ENCODE assay signal across 22 cellular contexts in genomic region chr17:61783120-61783519, GRCh38.
DNase-seq lines count a peak whose midpoint lies in the region; ATAC-seq, FAIRE-seq and TF ChIP-seq lines count a peak whose summit lies in the region.
"Had no signal": no experiment of that assay in that cellular context is flagged by ENCODE, and none has a peak within 500 bp of the region (broad histone marks: within the 10 kb centered on the region; RNA-seq: fewer than 3 reads in every experiment).

No MANE protein-coding gene starts in this region.

- dilution Hi-C loops in keratinocyte (cut with MboI; ENCODE audit: extremely low pct_ligation_motif_present, low sequenced_read_pairs), result no loop called here

- no peak overlapping the region for H2AFZ ChIP-seq in SK-N-SH (ENCODE audit: low read depth)
- H2AFZ ChIP-seq in OCI-LY7 (ENCODE audit: low read length), result no peak overlapping the region
- no peak overlapping the region for H2AFZ ChIP-seq in keratinocyte (ENCODE audit: control insufficient read depth, low read length)
- H2AFZ ChIP-seq in GM23338, result no peak overlapping the region

- CTCF ChIA-PET in SK-N-SH (lab: Yijun Ruan, JAX) (interaction anchor here (0.8 to 1.0 kb wide), 2 partner anchors 10 to 27 kb away, joined by 3 to 5 read pairs; no protein-coding TSS in a partner anchor), OCI-LY7 (lab: Charles Lee; ENCODE audit: unreplicated experiment) (no interaction called here)

- no peaks in the 10 kb centered on the region for H3K27me3 Mint-ChIP-seq in GM23338 (ENCODE audit: insufficient read depth, low read depth, poor library complexity)
- H3K27me3 Mint-ChIP-seq: CD4-positive, alpha-beta memory T cell had no signal

- no peaks in the 10 kb centered on the region for H3K4me1 ChIP-seq in SK-N-SH (ENCODE audit: control insufficient read depth in 1 of 2, insufficient read depth in 2 of 2, low read depth in 1 of 2, low read length in 1 of 2)
- peaks cover 40% of the 10 kb centered on the region for H3K4me1 ChIP-seq in OCI-LY7 (ENCODE audit: insufficient read depth, low read length, poor library complexity, severe bottlenecking)
- H3K4me1 ChIP-seq in keratinocyte (ENCODE audit: control insufficient read depth, extremely low read depth, insufficient read depth, low read length), result no peaks in the 10 kb centered on the region
- no peaks in the 10 kb centered on the region for H3K4me1 ChIP-seq in GM23338 (ENCODE audit: insufficient read depth)

- no peak for TF ChIP-seq POLR2A in GM12892 (IDR thresholded peaks at IDR 0.05; ENCODE audit: low read depth, low read length)

- no peak overlapping the region for H3K4me2 ChIP-seq in SK-N-SH
- peak overlapping the region; percentile 37; the same call in 1 of the 2 replicates for H3K4me2 ChIP-seq in OCI-LY7 (ENCODE audit: low read length)
- no peak overlapping the region for H3K4me2 ChIP-seq in keratinocyte (ENCODE audit: control insufficient read depth, extremely low read depth, insufficient read depth, low read depth, low read length)
- no peak overlapping the region for H3K4me2 ChIP-seq in GM23338

- H3K27me3 ChIP-seq in SK-N-SH (ENCODE audit: insufficient read depth), result no peaks in the 10 kb centered on the region
- no peaks in the 10 kb centered on the region for H3K27me3 ChIP-seq in keratinocyte (ENCODE audit: control insufficient read depth, extremely low read depth, insufficient read depth, low read length)
- no peaks in the 10 kb centered on the region for H3K27me3 ChIP-seq in GM23338 (ENCODE audit: insufficient read depth)

- no peak for ATAC-seq in SK-N-SH treated with all-trans-retinoic acid at 6 μM for 48 hours
- ATAC-seq in GM23338, result no peak

- no peaks in the 10 kb centered on the region for H3K79me2 ChIP-seq in SK-N-SH (ENCODE audit: insufficient read depth)
- no peaks in the 10 kb centered on the region for H3K79me2 ChIP-seq in OCI-LY7 (ENCODE audit: insufficient read depth, low read depth, low read length)
- H3K79me2 ChIP-seq in keratinocyte (ENCODE audit: control insufficient read depth, insufficient read depth, low read length), result no peaks in the 10 kb centered on the region
- no peaks in the 10 kb centered on the region for H3K79me2 ChIP-seq in GM23338 (replicated peaks; ENCODE audit: insufficient read depth)

- no peaks in the 10 kb centered on the region for H4K20me1 ChIP-seq in SK-N-SH (ENCODE audit: insufficient read depth)
- H4K20me1 ChIP-seq in OCI-LY7 (ENCODE audit: insufficient read depth, low read length), result no peaks in the 10 kb centered on the region
- H4K20me1 ChIP-seq in keratinocyte (ENCODE audit: control insufficient read depth, extremely low read depth, insufficient read depth, low read length), result no peaks in the 10 kb centered on the region
- H4K20me1 ChIP-seq in GM23338 (replicated peaks; ENCODE audit: insufficient read depth), result no peaks in the 10 kb centered on the region

- 91% methylated on average over 1 of the region's 1 CpG for WGBS in SK-N-SH (ENCODE audit: low lambda C conversion rate)

- no peaks in the 10 kb centered on the region for H3K9me2 ChIP-seq in SK-N-SH
- H3K9me2 ChIP-seq in OCI-LY7 (ENCODE audit: insufficient read depth, low read length), result no peaks in the 10 kb centered on the region
- no peaks in the 10 kb centered on the region for H3K9me2 ChIP-seq in GM23338 (ENCODE audit: insufficient read depth)

- TF ChIP-seq EP300 in SK-N-SH (IDR thresholded peaks at IDR 0.05; ENCODE audit: borderline replicate concordance in 1 of 2, low read depth in 1 of 2, low read length in 1 of 2), result no peak

- no peak overlapping the region for H3K4me3 ChIP-seq in SK-N-SH (ENCODE audit: low read depth in 2 of 2, low read length in 1 of 2)
- H3K4me3 ChIP-seq in OCI-LY7 (ENCODE audit: low read depth, low read length, poor library complexity, severe bottlenecking), result no peak overlapping the region
- no peak overlapping the region for H3K4me3 ChIP-seq in keratinocyte (ENCODE audit: control insufficient read depth in 2 of 3, extremely low read depth in 1 of 3, insufficient read depth in 2 of 3, low read depth in 1 of 3, low read length in 3 of 3)
- H3K4me3 ChIP-seq in GM23338, result no peak overlapping the region
- H3K4me3 ChIP-seq: HAP-1 had no signal

- no peaks in the 10 kb centered on the region; the same call in 2 of the 3 replicates for H3K36me3 Mint-ChIP-seq in GM23338 (ENCODE audit: low read depth)
- H3K36me3 Mint-ChIP-seq: CD4-positive, alpha-beta memory T cell had no signal

- H3K4me1 Mint-ChIP-seq in GM23338, result no peaks in the 10 kb centered on the region
- H3K4me1 Mint-ChIP-seq: CD4-positive, alpha-beta memory T cell had no signal

- intact Hi-C loops in OCI-LY7 (cut with micrococcal nuclease; ENCODE audit: unreplicated experiment), result loop anchor here (5.0 to 10.0 kb wide), 2 partner anchors 146 to 282 kb away; partner anchors contain the start of gene MED13

- H3K36me3 ChIP-seq in SK-N-SH (replicated peaks in 1 of 2; ENCODE audit: control insufficient read depth in 1 of 2, insufficient read depth in 2 of 2, low read length in 1 of 2) (peaks cover 3 to 19% of the 10 kb centered on the region in 2 experiments), OCI-LY7 (ENCODE audit: insufficient read depth, low read length) (peaks cover 77% of the 10 kb centered on the region), keratinocyte (ENCODE audit: control insufficient read depth in 2 of 2, extremely low read depth in 1 of 2, insufficient read depth in 2 of 2, low read length in 2 of 2) (no peaks in the 10 kb centered on the region), GM23338 (ENCODE audit: insufficient read depth) (no peaks in the 10 kb centered on the region)

- no peak for DNase-seq in SK-N-SH
- no peak for DNase-seq in GM12892 (ENCODE audit: insufficient read length)
- DNase-seq in OCI-LY7 (ENCODE audit: low spot score), result no peak
- DNase-seq in keratinocyte (ENCODE audit: low read depth, low spot score), result no peak
- no peak for DNase-seq in HPDE6-E6E7 (ENCODE audit: extremely low spot score)
- no peak for DNase-seq in T-helper 2 cell
- DNase-seq in GM23338 (ENCODE audit: low spot score), result no peak
- DNase-seq: ACHN; AML-193; C1 segment of cervical spinal cord; Calu3; CD4-positive, alpha-beta memory T cell; COR-L47; DMS53; DMS79 treated with DMSO at 0.1 percent for 48 hours; GOT3 had no signal

- H3K27ac ChIP-seq in SK-N-SH (ENCODE audit: low read depth in 2 of 2, low read length in 1 of 2) (no peak overlapping the region), OCI-LY7 (ENCODE audit: low read depth, low read length, poor library complexity, severe bottlenecking) (peak overlapping the region; percentile 86), keratinocyte (ENCODE audit: control insufficient read depth, insufficient read depth, low read length) (no peak overlapping the region), GM23338 (ENCODE audit: low read depth) (no peak overlapping the region)
- H3K27ac ChIP-seq: 22Rv1 had no signal

- TF ChIP-seq RAD21 in SK-N-SH (IDR thresholded peaks at IDR 0.05; ENCODE audit: low read length), result no peak

- H3K9ac ChIP-seq in SK-N-SH (no peak overlapping the region), keratinocyte (ENCODE audit: control insufficient read depth, extremely low read depth, insufficient read depth, low read length) (no peak overlapping the region)

- no peaks in the 10 kb centered on the region for H3K9me1 ChIP-seq in keratinocyte (ENCODE audit: control insufficient read depth, extremely low read depth, insufficient read depth, low read length)

- H3K27ac Mint-ChIP-seq in GM23338, result no peak overlapping the region
- H3K27ac Mint-ChIP-seq: CD4-positive, alpha-beta memory T cell had no signal

- FAIRE-seq in GM12892 (lab: Jason Lieb, UNC) (peak; percentile 14), keratinocyte (lab: Jason Lieb, UNC) (peak; percentile 13)
- FAIRE-seq: A204.1, G401.6, H54 had no signal

- H3F3A ChIP-seq in SK-N-SH (replicated peaks; ENCODE audit: insufficient read depth) (peaks cover 5% of the 10 kb centered on the region), GM23338 (replicated peaks; ENCODE audit: low read depth) (no peaks in the 10 kb centered on the region)

- H3K4me3 Mint-ChIP-seq in GM23338, result no peak overlapping the region
- H3K4me3 Mint-ChIP-seq: CD4-positive, alpha-beta memory T cell had no signal

- POLR2A ChIA-PET in SK-N-SH (lab: Yijun Ruan, JAX) (no interaction called here), OCI-LY7 (lab: Charles Lee) (interaction anchor here (0.9 kb wide), 1 partner anchor 18 kb away, joined by 3 read pairs; no protein-coding TSS in a partner anchor)

- TF ChIP-seq CTCF in SK-N-SH (IDR thresholded peaks at IDR 0.05) (no peak), OCI-LY7 (conservative IDR thresholded peaks at IDR 0.05; ENCODE audit: low read length) (no peak), keratinocyte (optimal IDR thresholded peaks at IDR 0.05 in 1 of 3, IDR thresholded peaks at IDR 0.05 in 1 of 3, conservative IDR thresholded peaks at IDR 0.05 in 1 of 3; ENCODE audit: extremely low read depth in 1 of 3, insufficient read depth in 2 of 3, low read length in 3 of 3) (no peak), GM23338 (conservative IDR thresholded peaks at IDR 0.05; ENCODE audit: low read depth in 2 of 2) (no peak)

- no TSS peak for BruUV-seq in OCI-LY7 (replicated peaks; lab: Mats Ljungman, UMichigan)

- H3K9me3 ChIP-seq in SK-N-SH (no peaks in the 10 kb centered on the region), OCI-LY7 (ENCODE audit: low read length) (peaks cover 17% of the 10 kb centered on the region; the same call in 1 of the 2 replicates), keratinocyte (ENCODE audit: control insufficient read depth, low read depth, low read length) (no peaks in the 10 kb centered on the region)
- H3K9me3 ChIP-seq: HAP-1 had no signal

- H3K9me3 Mint-ChIP-seq in GM23338, result no peaks in the 10 kb centered on the region
- H3K9me3 Mint-ChIP-seq: CD4-positive, alpha-beta memory T cell had no signal

TF ChIP-seq in SK-N-SH treated with all-trans-retinoic acid at 6 μM for 48 hours, 23 proteins besides CTCF, POLR2A, EP300 and RAD21:
- TF ChIP-seq ZNF8 (CRISPR knock-in tag; IDR thresholded peaks at IDR 0.05) (peak; percentile 65), CSDC2 (CRISPR knock-in tag; IDR thresholded peaks at IDR 0.05) (no peak)
TF ChIP-seq in SK-N-SH treated with all-trans-retinoic acid at 6 μM for 48 hours: peak in this region for 1.

TF ChIP-seq in GM23338, 12 proteins besides CTCF, POLR2A, EP300 and RAD21 (continues in another document):
- TF ChIP-seq EZH2 (IDR thresholded peaks at IDR 0.05; ENCODE audit: low read depth, unreplicated experiment) (no peak), JUNB (IDR thresholded peaks at IDR 0.05; ENCODE audit: unreplicated experiment) (no peak), STAT1 (IDR thresholded peaks at IDR 0.05; ENCODE audit: unreplicated experiment) (no peak), POLR2AphosphoS5 (IDR thresholded peaks at IDR 0.05; ENCODE audit: low read depth) (no peak)
